In the genomic region with DNA sequence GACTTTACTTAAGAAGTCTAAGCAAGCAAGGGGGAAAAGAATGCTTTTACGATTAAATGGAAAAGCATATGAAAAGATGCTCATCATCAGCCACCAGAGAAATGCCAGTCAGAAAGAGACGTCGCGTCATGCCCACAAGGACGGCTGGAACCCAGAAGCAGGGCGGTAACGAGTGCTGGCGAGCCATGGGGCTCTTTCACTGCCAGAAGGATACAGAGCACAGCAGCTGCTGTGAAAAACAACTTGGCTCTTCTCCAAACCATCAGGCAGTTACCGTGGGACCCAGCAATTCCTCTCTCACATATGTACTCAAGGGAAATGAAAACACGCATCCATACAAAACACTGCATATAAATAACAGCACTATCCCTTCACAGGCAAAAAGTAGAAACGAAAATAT, we compare ENCODE assay signal across 17 cellular contexts.
DNase-seq lines count a peak whose midpoint lies in the region; ATAC-seq and TF ChIP-seq lines count a peak whose summit lies in the region.
"Had no signal": no experiment of that assay in that cellular context is flagged by ENCODE, and none has a peak within 500 bp of the region (broad histone marks: within the 10 kb centered on the region; RNA-seq: fewer than 3 reads in every experiment).

No MANE protein-coding gene starts in this region.

- H3K9me3 Mint-ChIP-seq in endodermal cell = no peaks in the 10 kb centered on the region
- H3K9me3 Mint-ChIP-seq: IgD-negative memory B cell, T-cell had no signal

- no peak for TF ChIP-seq POLR2A in gastroesophageal sphincter (IDR thresholded peaks at IDR 0.05)

- H3K27me3 ChIP-seq in endodermal cell (ENCODE audit: control insufficient read depth, insufficient read depth, low read length, poor library complexity, severe bottlenecking) (no peaks in the 10 kb centered on the region), gastroesophageal sphincter (no peaks in the 10 kb centered on the region)
- H3K27me3 ChIP-seq: breast epithelium, neutrophil, thyroid gland had no signal

- no peak for ATAC-seq in gastroesophageal sphincter
- ATAC-seq: left lobe of liver, PC-3, T-cell had no signal

- H3K4me3 Mint-ChIP-seq in endodermal cell = no peak overlapping the region
- H3K4me3 Mint-ChIP-seq: IgD-negative memory B cell, T-cell had no signal

- H3K36me3 ChIP-seq in endodermal cell (ENCODE audit: control insufficient read depth, insufficient read depth, low read length) (peaks cover 72% of the 10 kb centered on the region), gastroesophageal sphincter (peaks cover 0 to 96% of the 10 kb centered on the region in 2 donors)
- H3K36me3 ChIP-seq: breast epithelium had no signal

- H3K9me3 ChIP-seq in endodermal cell (ENCODE audit: control insufficient read depth, low read length) (no peaks in the 10 kb centered on the region), gastroesophageal sphincter (no peaks in the 10 kb centered on the region)
- H3K9me3 ChIP-seq: breast epithelium, neutrophil, thyroid gland had no signal

- intact Hi-C loops in posterior vena cava (cut with DNase I) = no loop called here

- no peak overlapping the region for H3K9ac ChIP-seq in endodermal cell (ENCODE audit: extremely low read depth, low read length, poor library complexity, severe bottlenecking)

- DNase-seq in NCI-H1092 treated with DMSO at 0.1 percent for 48 hours (lab: John Stamatoyannopoulos, UW) = peak; percentile 83
- DNase-seq in NCI-H2196 (lab: John Stamatoyannopoulos, UW; ENCODE audit: unreplicated experiment) = peak; percentile 57
- DNase-seq in endodermal cell = no peak
- peak; percentile 32 for DNase-seq in putamen (ENCODE audit: low spot score)
- no peak for DNase-seq in GM10248 (ENCODE audit: extremely low spot score)
- DNase-seq in posterior vena cava (ENCODE audit: low spot score) = no peak
- DNase-seq: activated CD4-positive, alpha-beta T cell treated with anti-CD3 and anti-CD28 coated beads for 4 hours; NCI-H146; PC-3; T-cell; thyroid gland had no signal

- H3K4me1 Mint-ChIP-seq in endodermal cell = no peaks in the 10 kb centered on the region
- H3K4me1 Mint-ChIP-seq: IgD-negative memory B cell had no signal

- H3K4me1 ChIP-seq in endodermal cell (ENCODE audit: control insufficient read depth, insufficient read depth, low read length) (no peaks in the 10 kb centered on the region), gastroesophageal sphincter (no peaks in the 10 kb centered on the region)
- H3K4me1 ChIP-seq: breast epithelium, thyroid gland had no signal

- CTCF ChIA-PET in GM10248 (lab: Yijun Ruan, JAX) = interaction anchor here (1.4 to 1.6 kb wide), 2 partner anchors 15 to 18 kb away, joined by 3 read pairs; no protein-coding TSS in a partner anchor

- TF ChIP-seq EP300 in gastroesophageal sphincter (IDR thresholded peaks at IDR 0.05) = no peak

- POLR2A ChIA-PET in GM10248 (lab: Yijun Ruan, JAX) = no interaction called here

- no peak for TF ChIP-seq CTCF in endodermal cell (conservative IDR thresholded peaks at IDR 0.05)
- TF ChIP-seq CTCF in gastroesophageal sphincter (IDR thresholded peaks at IDR 0.05) = no peak
- no peak for TF ChIP-seq CTCF in GM10248 (IDR thresholded peaks at IDR 0.05; ENCODE audit: control extremely low read depth, extremely low read depth, low read depth, missing control alignments)

- peak overlapping the region; percentile 26 for H3K27ac Mint-ChIP-seq in endodermal cell
- H3K27ac Mint-ChIP-seq: T-cell had no signal

- H3K27ac ChIP-seq in endodermal cell (ENCODE audit: low read depth, low read length) (no peak overlapping the region), gastroesophageal sphincter (no peak overlapping the region)
- H3K27ac ChIP-seq: breast epithelium, neutrophil, thyroid gland had no signal

- no peaks in the 10 kb centered on the region for H3K27me3 Mint-ChIP-seq in endodermal cell (ENCODE audit: insufficient read depth)
- H3K27me3 Mint-ChIP-seq: IgD-negative memory B cell, T-cell had no signal

- WGBS in endodermal cell (ENCODE audit: insufficient coverage in 1 of 2, insufficient read length in 1 of 2), 2 experiments = 95 to 97% methylated on average over 11 of the region's 11 CpGs
- WGBS in gastroesophageal sphincter (ENCODE audit: low coverage in 1 of 2), 2 donors = 52 to 60% methylated on average over 2 to 9 of the region's 11 CpGs

- no peak overlapping the region for H3K4me3 ChIP-seq in endodermal cell (ENCODE audit: low read length)
- H3K4me3 ChIP-seq in gastroesophageal sphincter = no peak overlapping the region
- H3K4me3 ChIP-seq: breast epithelium, smooth muscle cell, thyroid gland had no signal

- H3K36me3 Mint-ChIP-seq in endodermal cell (ENCODE audit: low read depth) = peaks cover 67% of the 10 kb centered on the region

Comparison
In these comparisons a context has a peak if more than half of its experiments do, and no peak if none do; other contexts are left out.
1. DNase-seq: peak in NCI-H1092 treated with DMSO at 0.1 percent for 48 hours (single experiment), NCI-H2196 (single experiment) and putamen (single experiment); none in endodermal cell (single experiment), GM10248 (single experiment) and posterior vena cava (single experiment).